In genomic region chr6:121912905-121913304, GRCh38 we compare ENCODE assay signal across 24 cellular contexts.
"Had no signal": no experiment of that assay in that cellular context is flagged by ENCODE, and none has a peak within 500 bp of the region (broad histone marks: within the 10 kb centered on the region; RNA-seq: fewer than 3 reads in every experiment).

No MANE protein-coding gene starts in this region.

- H3K4me1 ChIP-seq: foreskin keratinocyte, heart right ventricle, left lung, lower lobe of right lung, pancreas, prostate gland, uterus had no signal

- DNase-seq: activated CD4-positive, alpha-beta T cell treated with anti-CD3 and anti-CD28 coated beads for 4 hours; activated CD4-positive, alpha-beta T cell treated with anti-CD3 and anti-CD28 coated beads, Interleukin-2, amount 50 U/mL, for 4 hours; activated naive CD4-positive, alpha-beta T cell; activated T-cell treated with anti-CD3 and anti-CD28 coated beads for 4 hours; activated T-cell treated with anti-CD3 and anti-CD28 coated beads, Interleukin-2, amount 50 U/mL, for 72 hours; aorta; caudate nucleus; cortex of kidney; effector memory CD8-positive, alpha-beta T cell; heart right ventricle; left lung; lower lobe of right lung; mesenchymal stem cell; naive thymus-derived CD8-positive, alpha-beta T cell; nucleus accumbens; pancreas; retina; stimulated activated CD4-positive, alpha-beta T cell treated with anti-CD3 and anti-CD28 coated beads, Interleukin-4, amount 100 ng/mL, for 24 hours; substantia nigra; uterus had no signal

- H3K27ac ChIP-seq: foreskin keratinocyte, heart right ventricle, left lung, lower lobe of right lung, pancreas, prostate gland, skin epidermis, uterus, VCaP had no signal

- H3K4me3 ChIP-seq: heart right ventricle, left lung, lower lobe of right lung, pancreas, prostate gland, skin epidermis, uterus had no signal

- H3K36me3 ChIP-seq: heart right ventricle, left lung, lower lobe of right lung, pancreas, prostate gland, uterus had no signal

- H3K27me3 ChIP-seq: foreskin keratinocyte, heart right ventricle, left lung, pancreas, uterus had no signal

- H3K9me3 ChIP-seq: lower lobe of right lung, pancreas, prostate gland had no signal
